9 cellular contexts compared by ENCODE assay signal in the genomic region with DNA sequence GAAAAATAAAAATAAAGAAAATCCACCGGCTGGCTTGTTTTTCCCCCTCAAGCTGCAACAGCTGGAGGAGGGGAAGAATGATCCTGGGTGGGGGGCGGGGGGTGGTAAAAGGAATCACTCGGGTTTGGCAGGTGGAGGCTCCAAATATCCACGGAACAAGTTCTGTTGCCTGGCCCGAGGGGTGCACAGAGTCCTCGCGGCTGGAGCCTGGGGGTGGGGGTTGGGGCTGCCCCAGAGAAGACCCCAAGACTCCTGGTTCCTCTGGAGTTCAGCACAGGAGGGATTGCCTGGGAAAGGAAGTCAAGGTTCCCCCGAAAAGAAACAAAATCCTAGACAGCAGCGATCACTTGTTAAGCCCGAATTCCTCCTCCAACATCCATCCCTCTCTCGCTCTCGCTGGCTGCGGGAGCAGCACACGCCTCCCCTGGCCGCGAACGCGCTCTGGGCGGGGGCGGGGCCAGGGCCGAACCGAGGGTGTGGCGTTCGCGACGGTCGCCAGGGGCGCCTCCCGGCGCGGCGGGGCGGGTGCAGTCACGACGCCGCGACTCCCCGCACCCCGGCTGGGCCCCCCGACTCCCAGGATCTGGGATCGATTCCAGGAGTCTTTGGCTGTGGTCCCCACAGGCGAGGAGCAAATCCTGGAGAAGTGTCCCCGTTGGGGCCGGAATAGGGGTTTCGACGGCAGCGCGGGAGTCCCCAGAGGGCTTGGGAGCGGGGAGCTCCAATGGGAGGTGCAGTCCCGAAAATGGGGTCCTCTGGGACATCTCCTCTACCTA. TPM values are rescaled to one million over a fixed set of nuclear protein-coding genes. Genes with fewer than 3 reads are reported as not detected.
A peak's percentile ranks its signal among the peaks of the same experiment; 100 is the strongest.
DNase-seq lines count a peak whose midpoint lies in the region; ATAC-seq and TF ChIP-seq lines count a peak whose summit lies in the region.
"Had no signal": no experiment of that assay in that cellular context is flagged by ENCODE, and none has a peak within 500 bp of the region (broad histone marks: within the 10 kb centered on the region; RNA-seq: fewer than 3 reads in every experiment).

A gene (minus strand): TSS at position 443 of the 776 bp plus-strand sequence. CDS start 4,352 bp downstream, outside the sequence.

- H4K20me1 ChIP-seq in GM23248 (ENCODE audit: insufficient read depth), result no peaks in the 10 kb centered on the region

- H3K9ac ChIP-seq in GM23248, result no peak within 1 kb of the TSS

- H3K36me3 ChIP-seq in GM23248 (ENCODE audit: low read depth), result no peaks in the 10 kb centered on the region
- H3K36me3 ChIP-seq in RWPE2 (ENCODE audit: low read depth), result no peaks in the 10 kb centered on the region
- H3K36me3 ChIP-seq in heart right ventricle, result peaks cover 0 to 5% (median 0%) of the 10 kb centered on the region in 9 donors

- H3K9me3 ChIP-seq in GM23248 (ENCODE audit: low read depth) (no peaks in the 10 kb centered on the region), RWPE2 (ENCODE audit: severe bottlenecking) (no peaks in the 10 kb centered on the region), heart right ventricle (no peaks in the 10 kb centered on the region)

- no peaks in the 10 kb centered on the region for H3F3A ChIP-seq in GM23248 (ENCODE audit: insufficient read depth)

- ATAC-seq in RWPE2 (ENCODE audit: low read depth), result peak; percentile 72
- ATAC-seq in heart right ventricle, result peak; percentile 84 to 96 (median 93)
- no peak for ATAC-seq in GM18511 (IDR thresholded peaks at IDR 0.05; ENCODE audit: unreplicated experiment)
- no peak for ATAC-seq in HG03521 (IDR thresholded peaks at IDR 0.05; ENCODE audit: unreplicated experiment)
- ATAC-seq in GM18498 (IDR thresholded peaks at IDR 0.05; ENCODE audit: unreplicated experiment), result no peak

- 5% methylated on average over 12 to 47 of the region's 50 CpGs for WGBS in GM23248 (ENCODE audit: low coverage in 1 of 2, low lambda C conversion rate in 2 of 2, missing lambda C conversion rate in 2 of 2), 2 experiments
- WGBS in heart right ventricle, 2 donors, result 1 to 2% methylated on average over 50 of the region's 50 CpGs

- H3K79me2 ChIP-seq in GM23248 (ENCODE audit: insufficient read depth), result no peaks in the 10 kb centered on the region

- no peaks in the 10 kb centered on the region for H3K9me2 ChIP-seq in GM23248 (ENCODE audit: insufficient read depth)

- TF ChIP-seq CTCF in RWPE2 (IDR thresholded peaks at IDR 0.05; ENCODE audit: poor library complexity, severe bottlenecking), result no peak
- peak in 8 of 9 donors; percentile 17 to 53 (median 40) for TF ChIP-seq CTCF in heart right ventricle (IDR thresholded peaks at IDR 0.05)
- TF ChIP-seq CTCF in foreskin fibroblast (IDR thresholded peaks at IDR 0.05; ENCODE audit: low read depth, low read length), result no peak

- 0 out of 2 replicates have a peak within 1 kb of the TSS, but pooled peaks have one; percentile 29 for H2AFZ ChIP-seq in GM23248

- H3K27ac ChIP-seq in GM23248, result no peak within 1 kb of the TSS
- no peak within 1 kb of the TSS for H3K27ac ChIP-seq in RWPE2 (ENCODE audit: poor library complexity, severe bottlenecking)
- peak within 1 kb of the TSS in 5 of 10 donors; percentile 39 to 61 (median 43) for H3K27ac ChIP-seq in heart right ventricle

- peak; percentile 38 for DNase-seq in GM23248
- DNase-seq in RWPE2 (ENCODE audit: low spot score), result no peak
- peak; percentile 13 to 51 for DNase-seq in heart right ventricle
- peak; percentile 84 for DNase-seq in retina
- no peak for DNase-seq in foreskin fibroblast
- DNase-seq: central memory CD4-positive, alpha-beta T cell had no signal

- peaks cover 13% of the 10 kb centered on the region; the same call in 1 of the 2 replicates for H3K27me3 ChIP-seq in GM23248 (replicated peaks; ENCODE audit: insufficient read depth)
- H3K27me3 ChIP-seq in RWPE2 (ENCODE audit: insufficient read depth, poor library complexity, severe bottlenecking), result peaks cover 57% of the 10 kb centered on the region
- H3K27me3 ChIP-seq in heart right ventricle, result peaks cover 0 to 56% (median 22%) of the 10 kb centered on the region in 7 donors

- intact Hi-C loops in heart right ventricle (cut with DNase I), result loop anchor here in 1 of 10 donors (10.0 kb wide), 1 partner anchor 172 kb away; no protein-coding TSS in a partner anchor

- H3K4me1 ChIP-seq in GM23248 (ENCODE audit: insufficient read depth) (no peaks in the 10 kb centered on the region), RWPE2 (ENCODE audit: insufficient read depth, poor library complexity, severe bottlenecking) (no peaks in the 10 kb centered on the region), heart right ventricle (peaks cover 0 to 6% (median 0%) of the 10 kb centered on the region in 9 donors)

- in situ Hi-C loops in GM23248 (cut with MboI), result no loop called here

- H3K4me2 ChIP-seq in GM23248 (ENCODE audit: unreplicated experiment), result peak within 1 kb of the TSS; percentile 28

- H3K4me3 ChIP-seq in GM23248 (peak within 1 kb of the TSS; percentile 29; the same call in 1 of the 2 replicates), RWPE2 (ENCODE audit: severe bottlenecking) (peak within 1 kb of the TSS; percentile 4), heart right ventricle (peak within 1 kb of the TSS; percentile 35 to 61 (median 50)), foreskin fibroblast (ENCODE audit: low read depth in 1 of 2, low read length in 2 of 2) (peak within 1 kb of the TSS in 1 of 2 donors; percentile 15)

RNA-seq across cellular contexts. Expression of the gene that starts here (rescaled TPM):
- 0.43 TPM in 1 of 2 replicates, not detected in the other for total RNA-seq in GM23248 (2014; rRNA removed; shearing (Covaris generic))
- polyA plus RNA-seq in GM23248 (2016; fragmentation: Nextera tagmentation; extraction: Ambion mirVana) (0.09 TPM in 1 of 2 replicates, not detected in the other), heart right ventricle (1 to 10 TPM; 1.2 to 1.8 TPM)
- total RNA-seq in heart right ventricle, result 10 to 100 TPM in 3 of 10 donors, 1 to 10 TPM in 7; 1.3 to 12.8 (median 7.4) TPM

Comparison
In these comparisons a context has a peak if more than half of its experiments do, and no peak if none do; other contexts are left out.
1. Peak in DNase-seq, H3K4me3 ChIP-seq and H3K4me2 ChIP-seq in GM23248; RNA of the gene not detected or under 1 TPM.
2. DNase-seq: peak in heart right ventricle (2 of 2) and retina (single experiment); none in RWPE2 (single experiment) and foreskin fibroblast (0 of 2).
3. ATAC-seq: peak in RWPE2 (single experiment) and heart right ventricle (8 of 8); none in GM18511 (single experiment), HG03521 (single experiment) and GM18498 (single experiment).
4. CTCF ChIP-seq: peak in heart right ventricle (8 of 9); none in RWPE2 (single experiment) and foreskin fibroblast (single experiment).